ENCODE assay signal across 13 cellular contexts in the genomic region with DNA sequence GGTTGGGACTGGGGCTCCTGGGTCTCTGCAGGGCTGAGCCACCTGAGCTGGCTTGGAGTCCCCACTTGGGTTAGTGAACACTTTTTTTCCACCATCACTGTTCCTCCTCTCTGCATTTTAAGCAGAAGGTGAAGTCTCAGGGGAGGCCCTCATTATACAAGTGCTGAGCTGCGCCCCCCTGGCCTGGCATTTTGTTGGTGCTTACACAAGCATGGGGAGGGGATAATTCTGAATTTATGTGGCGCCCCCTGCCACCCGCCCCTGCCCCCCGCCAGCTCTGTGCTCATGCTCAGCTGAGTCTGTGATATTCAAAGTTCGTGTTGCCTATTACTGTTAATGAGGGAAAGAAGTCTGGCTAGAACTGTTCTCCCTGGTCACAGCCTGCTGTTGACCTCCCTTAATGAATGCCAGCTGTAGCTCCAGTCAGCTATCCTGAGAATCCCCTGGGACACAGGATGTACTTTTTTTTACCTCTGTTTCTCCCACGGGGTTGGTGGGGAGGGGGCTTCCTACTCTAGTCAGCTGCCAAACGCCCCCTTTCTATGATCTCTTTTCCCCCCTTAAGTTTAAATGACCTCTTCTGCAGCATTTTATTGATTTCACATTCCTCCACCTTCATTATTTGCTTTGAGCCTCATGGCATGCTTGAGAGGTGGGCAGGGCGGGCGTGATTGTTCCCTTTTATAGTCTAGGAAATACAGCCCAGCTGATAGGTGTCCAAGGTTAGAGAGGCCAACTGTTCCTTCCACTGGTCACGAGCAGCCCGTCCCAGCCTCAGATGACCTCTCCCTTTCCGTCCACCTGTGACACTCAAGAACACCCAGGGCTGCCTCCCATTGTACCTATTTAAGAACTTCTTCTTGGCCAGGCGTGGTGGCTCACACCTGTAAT. TPM values are rescaled to one million over a fixed set of nuclear protein-coding genes. Genes with fewer than 3 reads are reported as not detected.
DNase-seq lines count a peak whose midpoint lies in the region; FAIRE-seq and TF ChIP-seq lines count a peak whose summit lies in the region.
"Had no signal": no experiment of that assay in that cellular context is flagged by ENCODE, and none has a peak within 500 bp of the region (broad histone marks: within the 10 kb centered on the region; RNA-seq: fewer than 3 reads in every experiment).

No MANE protein-coding gene starts in this region.

- no peaks in the 10 kb centered on the region for H3K9me2 ChIP-seq in hepatocyte (replicated peaks; ENCODE audit: insufficient read depth)

- H3K9me3 ChIP-seq in SK-N-MC (ENCODE audit: low read depth, low read length) (no peaks in the 10 kb centered on the region), hepatocyte (ENCODE audit: low read depth) (no peaks in the 10 kb centered on the region), sigmoid colon (no peaks in the 10 kb centered on the region)

- H3K4me3 ChIP-seq in SK-N-MC (peak overlapping the region; percentile 59), hepatocyte (no peak overlapping the region), sigmoid colon (peak overlapping the region in 1 of 4 donors; percentile 2)

- peaks cover 62% of the 10 kb centered on the region for H3K4me1 ChIP-seq in hepatocyte (ENCODE audit: insufficient read depth)
- peaks cover 0 to 68% (median 52%) of the 10 kb centered on the region in 4 donors for H3K4me1 ChIP-seq in sigmoid colon

- peak overlapping the region; percentile 48 for H3K9ac ChIP-seq in SK-N-MC (ENCODE audit: insufficient read length)

- TF ChIP-seq CTCF in hepatocyte (IDR thresholded peaks at IDR 0.05; ENCODE audit: poor library complexity) (no peak), sigmoid colon (IDR thresholded peaks at IDR 0.05) (no peak)

- H3K36me3 ChIP-seq in SK-N-MC (ENCODE audit: insufficient read depth, low read length) (no peaks in the 10 kb centered on the region), hepatocyte (replicated peaks; ENCODE audit: insufficient read depth, low read depth) (no peaks in the 10 kb centered on the region), sigmoid colon (no peaks in the 10 kb centered on the region)

- no peak overlapping the region for H2AFZ ChIP-seq in hepatocyte

- FAIRE-seq in RCC 7860 (lab: Jason Lieb, UNC): no peak

- no peak for TF ChIP-seq POLR2A in sigmoid colon (IDR thresholded peaks at IDR 0.05)

- DNase-seq in GM03348 (ENCODE audit: low spot score) (peak; percentile 46), SK-N-MC (ENCODE audit: low read depth, low spot score) (no peak), hepatocyte (ENCODE audit: low spot score) (peak; percentile 48), sigmoid colon (peak; percentile 50), anterior cingulate cortex (lab: John Stamatoyannopoulos, UW) (no peak), RCC 7860 (ENCODE audit: low spot score) (no peak), kidney tubule cell (ENCODE audit: low spot score) (no peak)
- DNase-seq in activated CD8-positive, alpha-beta memory T cell treated with anti-CD3 and anti-CD28 coated beads, Interleukin-2, amount 50 U/mL, for 4 hours: no peak
- DNase-seq: DMS153, GOT3, immature natural killer cell had no signal

- H4K20me1 ChIP-seq in hepatocyte (ENCODE audit: insufficient read depth, poor library complexity, severe bottlenecking): no peaks in the 10 kb centered on the region

- H3K79me2 ChIP-seq in hepatocyte: no peaks in the 10 kb centered on the region

- no peak for TF ChIP-seq EP300 in sigmoid colon (IDR thresholded peaks at IDR 0.05)

- intact Hi-C loops in sigmoid colon (cut with DNase I): loop anchor here (10.0 kb wide), 1 partner anchor 356 kb away; a partner anchor contains a TSS

- H3K27me3 ChIP-seq in hepatocyte (no peaks in the 10 kb centered on the region), sigmoid colon (no peaks in the 10 kb centered on the region)

- 60% methylated on average over 12 of the region's 13 CpGs for WGBS in hepatocyte (ENCODE audit: low lambda C conversion rate, missing lambda C conversion rate)
- 26 to 68% methylated on average over 13 of the region's 13 CpGs for WGBS in sigmoid colon, 2 donors

- H3K4me2 ChIP-seq in hepatocyte: peak overlapping the region; percentile 61

- H3K27ac ChIP-seq in SK-N-MC (peak overlapping the region; percentile 60), hepatocyte (peak overlapping the region; percentile 90), sigmoid colon (peak overlapping the region; percentile 46 to 91 (median 70))

RNA-seq across cellular contexts. Expression of a gene that starts 12.2 kb away (rescaled TPM):
- total RNA-seq in hepatocyte (7.3 and 8.1 TPM in 2 replicates), sigmoid colon (1 to 10 TPM in 3 of 4 donors, under 1 TPM in 1; 0.71 to 1.9 (median 1.5) TPM)
- polyA plus RNA-seq in hepatocyte (23.5 and 35.7 TPM in 2 replicates), sigmoid colon (10 to 100 TPM; 11.6 to 13.2 (median 13.0) TPM)
- polyA plus RNA-seq: immature natural killer cell had no signal

RNA-seq across cellular contexts. Expression of a gene that starts 22.8 kb away (rescaled TPM):
- total RNA-seq in hepatocyte (0.08 TPM in 1 of 2 replicates, not detected in the other), sigmoid colon (under 1 TPM in 1 of 4 donors, not detected in 3; 0.14 TPM)
- polyA plus RNA-seq in hepatocyte (not detected in 2 replicates), sigmoid colon (not detected)
- total RNA-seq: endodermal cell, sciatic nerve had no signal
- polyA plus RNA-seq: immature natural killer cell had no signal

RNA-seq across cellular contexts. Expression of a gene that starts 28.6 kb away (rescaled TPM):
- total RNA-seq in hepatocyte (12.5 and 13.7 TPM in 2 replicates), sigmoid colon (10 to 100 TPM; 23.2 to 35.2 (median 32.4) TPM)
- polyA plus RNA-seq in hepatocyte (18.0 and 23.6 TPM in 2 replicates), sigmoid colon (10 to 100 TPM in 1 of 3 donors, 1 to 10 TPM in 2; 4.9 to 12.5 (median 5.4) TPM)
- polyA plus RNA-seq: immature natural killer cell had no signal

RNA-seq across cellular contexts. Expression of a gene that starts 35.0 kb away (rescaled TPM):
- total RNA-seq in hepatocyte: 15.5 and 15.8 TPM in 2 replicates
- polyA plus RNA-seq in hepatocyte: 35.5 and 46.9 TPM in 2 replicates
- total RNA-seq in sigmoid colon: 10 to 100 TPM in 3 of 4 donors, 1 to 10 TPM in 1; 9.8 to 18.3 (median 11.8) TPM
- 10 to 100 TPM in 1 of 3 donors, 1 to 10 TPM in 2; 6.2 to 26.1 (median 7.2) TPM for polyA plus RNA-seq in sigmoid colon

RNA-seq across cellular contexts. Expression of a gene that starts 52.4 kb away (rescaled TPM):
- total RNA-seq in hepatocyte (8.7 and 35.4 TPM in 2 replicates), sigmoid colon (1,000 to 10,000 TPM in 1 of 4 donors, 100 to 1,000 TPM in 3; 628 to 1,033 (median 813) TPM)
- polyA plus RNA-seq in hepatocyte (5.1 and 6.1 TPM in 2 replicates), sigmoid colon (10 to 100 TPM in 1 of 3 donors, 1 to 10 TPM in 2; 2.1 to 51.5 (median 4.8) TPM)
- polyA plus RNA-seq: immature natural killer cell had no signal

Comparison
In these comparisons a context has a peak if more than half of its experiments do, and no peak if none do; other contexts are left out.
1. DNase-seq: peak in GM03348 (single experiment), hepatocyte (single experiment) and sigmoid colon (single experiment); none in SK-N-MC (single experiment), anterior cingulate cortex (0 of 58), RCC 7860 (single experiment), kidney tubule cell (single experiment) and activated CD8-positive, alpha-beta memory T cell treated with anti-CD3 and anti-CD28 coated beads, Interleukin-2, amount 50 U/mL, for 4 hours (single experiment).
2. Peak in every context shown above with its lines, with median percentiles within 50 percentile points of each other: H3K27ac ChIP-seq.